Comparison of ENCODE assay signal across 1 cellular context in the genomic region with DNA sequence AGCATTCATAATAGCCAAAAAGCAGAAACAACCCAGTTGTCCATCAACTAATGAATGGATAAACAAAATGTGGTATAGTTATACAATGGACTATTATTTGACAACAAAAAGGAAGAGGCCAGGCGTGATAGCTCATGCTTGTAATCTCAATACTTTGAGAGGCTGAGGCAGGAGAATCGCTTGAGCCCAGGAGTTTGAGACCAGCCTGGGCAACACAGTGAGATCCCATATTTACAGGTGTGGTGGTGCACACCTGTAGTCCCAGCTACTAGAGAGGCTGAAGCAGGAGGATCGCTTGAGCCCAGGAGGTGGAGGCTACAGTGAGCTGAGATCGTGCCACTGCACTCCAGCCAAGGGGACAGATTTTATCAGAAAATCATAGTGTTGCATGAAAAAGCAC. TPM values are rescaled to one million over a fixed set of nuclear protein-coding genes. Genes with fewer than 3 reads are reported as not detected.
"Had no signal": no experiment of that assay in that cellular context is flagged by ENCODE, and none has a peak within 500 bp of the region (broad histone marks: within the 10 kb centered on the region; RNA-seq: fewer than 3 reads in every experiment).

No MANE protein-coding gene starts in this region.

RNA-seq across cellular contexts. Expression of gene NUP210, which starts 16.1 kb away (rescaled TPM):
- total RNA-seq: bronchial epithelial cell had no signal
